Comparison of ENCODE assay signal across 8 cellular contexts in genomic region chr2:199460101-199460671, GRCh38. TPM values are rescaled to one million over a fixed set of nuclear protein-coding genes. Genes with fewer than 3 reads are reported as not detected.
DNase-seq lines count a peak whose midpoint lies in the region; ATAC-seq and TF ChIP-seq lines count a peak whose summit lies in the region.

No MANE protein-coding gene starts in this region.

- CTCF ChIA-PET in activated CD4-positive, alpha-beta T cell treated with anti-CD3 and anti-CD28 coated beads, Interleukin-2, amount 10 ng/mL, durations not matched to agents 7 days and 5 days (lab: Charles Lee): no interaction called here

- H2AFZ ChIP-seq in parathyroid adenoma: peak overlapping the region; percentile 99

- no peak overlapping the region for H3K9ac ChIP-seq in parathyroid adenoma

- H3K79me2 ChIP-seq in parathyroid adenoma: no peaks in the 10 kb centered on the region

- peaks cover 0 to 23% (median 0%) of the 10 kb centered on the region in 4 donors for H3K9me3 ChIP-seq in Peyer's patch
- peaks cover 7% of the 10 kb centered on the region for H3K9me3 ChIP-seq in parathyroid adenoma (ENCODE audit: control insufficient read depth, low read length)

- POLR2A ChIA-PET in activated CD4-positive, alpha-beta T cell treated with anti-CD3 and anti-CD28 coated beads, Interleukin-2, amount 10 ng/mL, durations not matched to agents 7 days and 5 days (lab: Charles Lee): no interaction called here

- H3K4me2 ChIP-seq in parathyroid adenoma (ENCODE audit: low read length): peak overlapping the region; percentile 93

- TF ChIP-seq CTCF in Peyer's patch (IDR thresholded peaks at IDR 0.05) (no peak), epithelial cell of esophagus (IDR thresholded peaks at IDR 0.05; ENCODE audit: insufficient read depth, low read depth, low read length, missing control alignments) (no peak), parathyroid adenoma (IDR thresholded peaks at IDR 0.05) (no peak)

- H3K4me1 ChIP-seq in Peyer's patch: peaks cover 0 to 34% (median 15%) of the 10 kb centered on the region in 4 donors
- no peaks in the 10 kb centered on the region for H3K4me1 ChIP-seq in parathyroid adenoma

- H3K27me3 ChIP-seq in Peyer's patch (peaks cover 0 to 43% of the 10 kb centered on the region in 2 donors), parathyroid adenoma (ENCODE audit: control insufficient read depth, insufficient read depth, low read length) (peaks cover 25% of the 10 kb centered on the region)

- H3K27ac ChIP-seq in Peyer's patch: peak overlapping the region in 3 of 4 donors; percentile 66 to 90 (median 87)
- H3K27ac ChIP-seq in parathyroid adenoma: no peak overlapping the region

- no peak for DNase-seq in activated CD4-positive, alpha-beta T cell treated with anti-CD3 and anti-CD28 coated beads, Interleukin-2, amount 10 ng/mL, durations not matched to agents 7 days and 5 days
- no peak for DNase-seq in activated CD4-positive, alpha-beta T cell treated with anti-CD3 and anti-CD28 coated beads, Interleukin-2, amount 50 U/mL, for 48 hours
- no peak for DNase-seq in Peyer's patch
- DNase-seq in epithelial cell of esophagus (ENCODE audit: low read depth): peak; percentile 38
- no peak for DNase-seq in activated CD8-positive, alpha-beta memory T cell treated with anti-CD3 and anti-CD28 coated beads, Interleukin-2, amount 50 U/mL, for 4 hours
- DNase-seq in NCI-H1694 treated with DMSO at 0.1 percent for 48 hours (lab: John Stamatoyannopoulos, UW): no peak

- peak overlapping the region; percentile 79 for H3K4me3 Mint-ChIP-seq in activated CD4-positive, alpha-beta T cell treated with anti-CD3 and anti-CD28 coated beads, Interleukin-2, amount 10 ng/mL, durations not matched to agents 7 days and 5 days

- H3K9me3 Mint-ChIP-seq in activated CD4-positive, alpha-beta T cell treated with anti-CD3 and anti-CD28 coated beads, Interleukin-2, amount 10 ng/mL, durations not matched to agents 7 days and 5 days: no peaks in the 10 kb centered on the region

- H3K36me3 ChIP-seq in Peyer's patch: no peaks in the 10 kb centered on the region
- H3K36me3 ChIP-seq in parathyroid adenoma (ENCODE audit: control insufficient read depth, insufficient read depth, low read length): no peaks in the 10 kb centered on the region

- ATAC-seq in HG02678 (IDR thresholded peaks at IDR 0.05; ENCODE audit: unreplicated experiment): no peak

- H3K4me1 Mint-ChIP-seq in activated CD4-positive, alpha-beta T cell treated with anti-CD3 and anti-CD28 coated beads, Interleukin-2, amount 10 ng/mL, durations not matched to agents 7 days and 5 days: peaks cover 28% of the 10 kb centered on the region

- H3K4me3 ChIP-seq in Peyer's patch (peak overlapping the region; percentile 59 to 91 (median 74)), epithelial cell of esophagus (ENCODE audit: low read length) (peak overlapping the region; percentile 73), parathyroid adenoma (ENCODE audit: low read depth, low read length) (peak overlapping the region; percentile 90)

- peaks cover 7% of the 10 kb centered on the region for H3K36me3 Mint-ChIP-seq in activated CD4-positive, alpha-beta T cell treated with anti-CD3 and anti-CD28 coated beads, Interleukin-2, amount 10 ng/mL, durations not matched to agents 7 days and 5 days (ENCODE audit: low read depth)

- peak overlapping the region; percentile 48 for H3K27ac Mint-ChIP-seq in activated CD4-positive, alpha-beta T cell treated with anti-CD3 and anti-CD28 coated beads, Interleukin-2, amount 10 ng/mL, durations not matched to agents 7 days and 5 days

- TF ChIP-seq POLR2A in Peyer's patch (IDR thresholded peaks at IDR 0.05): no peak

- H3K27me3 Mint-ChIP-seq in activated CD4-positive, alpha-beta T cell treated with anti-CD3 and anti-CD28 coated beads, Interleukin-2, amount 10 ng/mL, durations not matched to agents 7 days and 5 days: peaks cover 65% of the 10 kb centered on the region

RNA-seq across cellular contexts. Expression of gene SATB2, which starts 2.4 kb away (rescaled TPM):
- under 1 TPM; 0.02 to 0.07 TPM for total RNA-seq in activated CD4-positive, alpha-beta T cell treated with anti-CD3 and anti-CD28 coated beads, Interleukin-2, amount 10 ng/mL, durations not matched to agents 7 days and 5 days
- total RNA-seq in Peyer's patch: 100 to 1,000 TPM in 1 of 4 donors, 10 to 100 TPM in 3; 62.0 to 104 (median 91.1) TPM

Comparison
In these comparisons a context has a peak if more than half of its experiments do, and no peak if none do; other contexts are left out.
1. RNA of gene SATB2, which starts 2.4 kb away (total RNA-seq): 62.0 to 104 TPM in Peyer's patch; 0.02 to 0.07 TPM in activated CD4-positive, alpha-beta T cell treated with anti-CD3 and anti-CD28 coated beads, Interleukin-2, amount 10 ng/mL, durations not matched to agents 7 days and 5 days; every median in the first group is over 10 times any median in the second.
2. Peak in every context shown above with its lines, with median percentiles within 50 percentile points of each other: H3K4me3 ChIP-seq.